1 cellular context compared by ENCODE assay signal in genomic region chr20:13587370-13587769, GRCh38.
TF ChIP-seq lines count a peak whose summit lies in the region.

No MANE protein-coding gene starts in this region.

TF ChIP-seq in HepG2, 621 proteins besides CTCF, POLR2A, EP300 and RAD21 (continued from another document):
- TF ChIP-seq ARID5B (CRISPR knock-in tag; IDR thresholded peaks at IDR 0.05): peak; percentile 67; the same call in 1 of the 2 replicates
- no peak for TF ChIP-seq ZBTB2 (CRISPR knock-in tag; IDR thresholded peaks at IDR 0.05; ENCODE audit: low read depth)
